ENCODE assay signal across 1 cellular context in the genomic region with DNA sequence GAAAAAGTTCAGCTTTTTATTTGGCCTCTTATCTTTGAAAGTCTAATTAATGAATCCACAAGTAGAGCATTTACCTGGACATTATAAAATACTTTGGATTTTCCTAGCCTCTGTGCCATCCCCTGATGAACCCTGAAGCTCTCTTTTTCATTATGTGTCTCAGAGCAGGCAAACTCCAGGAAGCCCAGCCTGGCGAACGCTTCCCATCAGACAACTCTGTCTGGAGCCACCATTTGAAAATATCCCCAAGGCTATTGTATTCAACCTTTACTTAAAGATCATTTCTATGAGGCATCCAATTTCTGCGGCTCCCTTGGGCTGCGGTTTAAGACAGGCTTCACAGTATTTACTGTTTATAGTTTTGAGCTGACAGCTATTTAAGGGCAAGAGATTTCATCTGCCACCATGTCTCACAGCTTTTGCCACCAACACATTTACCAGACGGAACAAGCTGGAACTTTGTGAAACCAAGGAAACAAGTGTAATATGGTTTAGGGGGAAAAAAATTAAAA.
TF ChIP-seq lines count a peak whose summit lies in the region.

No MANE protein-coding gene starts in this region.

TF ChIP-seq in SK-N-SH treated with all-trans-retinoic acid at 6 μM for 48 hours, 23 proteins besides CTCF, POLR2A, EP300 and RAD21 (continued from another document):
- TF ChIP-seq ZFP3 (CRISPR knock-in tag; IDR thresholded peaks at IDR 0.05) (no peak), CSDC2 (CRISPR knock-in tag; IDR thresholded peaks at IDR 0.05) (no peak), OSR1 (CRISPR knock-in tag; IDR thresholded peaks at IDR 0.05) (no peak)
- TF ChIP-seq, protein P1, sequence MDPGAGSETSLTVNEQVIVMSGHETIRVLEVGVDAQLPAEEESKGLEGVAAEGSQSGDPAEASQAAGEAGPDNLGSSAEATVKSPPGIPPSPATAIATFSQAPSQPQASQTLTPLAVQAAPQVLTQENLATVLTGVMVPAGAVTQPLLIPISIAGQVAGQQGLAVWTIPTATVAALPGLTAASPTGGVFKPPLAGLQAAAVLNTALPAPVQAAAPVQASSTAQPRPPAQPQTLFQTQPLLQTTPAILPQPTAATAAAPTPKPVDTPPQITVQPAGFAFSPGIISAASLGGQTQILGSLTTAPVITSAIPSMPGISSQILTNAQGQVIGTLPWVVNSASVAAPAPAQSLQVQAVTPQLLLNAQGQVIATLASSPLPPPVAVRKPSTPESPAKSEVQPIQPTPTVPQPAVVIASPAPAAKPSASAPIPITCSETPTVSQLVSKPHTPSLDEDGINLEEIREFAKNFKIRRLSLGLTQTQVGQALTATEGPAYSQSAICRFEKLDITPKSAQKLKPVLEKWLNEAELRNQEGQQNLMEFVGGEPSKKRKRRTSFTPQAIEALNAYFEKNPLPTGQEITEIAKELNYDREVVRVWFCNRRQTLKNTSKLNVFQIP (CRISPR knock-in tag; IDR thresholded peaks at IDR 0.05; ENCODE audit: borderline replicate concordance, low read depth): no peak
TF ChIP-seq in SK-N-SH treated with all-trans-retinoic acid at 6 μM for 48 hours: peak in this region for 0.
